Comparison of ENCODE assay signal across 1 cellular context in the genomic region with DNA sequence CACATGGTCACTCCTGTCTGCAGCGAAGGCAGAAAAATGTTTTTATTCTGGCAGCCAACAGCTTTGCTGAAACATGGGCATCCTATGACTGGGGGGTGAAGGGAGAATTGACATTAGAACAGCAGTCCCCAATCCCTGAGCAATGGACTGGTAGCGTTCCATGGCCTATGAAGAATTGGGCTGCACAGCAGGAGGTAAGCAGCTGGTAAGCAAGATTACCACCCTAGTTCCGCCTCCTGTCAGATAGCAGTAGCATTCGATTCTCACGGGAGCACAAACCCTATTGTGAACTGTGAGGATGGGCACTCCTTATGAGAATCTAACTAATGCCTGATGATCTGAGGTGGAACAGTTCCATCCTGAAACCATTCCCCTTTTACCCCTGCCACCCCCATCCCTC.
TF ChIP-seq lines count a peak whose summit lies in the region.

No MANE protein-coding gene starts in this region.

TF ChIP-seq in K562, 482 proteins besides CTCF, POLR2A, EP300 and RAD21 (continued from another document and continues in another):
- TF ChIP-seq SRF (CRISPR knock-in tag; IDR thresholded peaks at IDR 0.05): no peak
- TF ChIP-seq HMBOX1 (IDR thresholded peaks at IDR 0.05): peak; percentile 64; the same call in 1 of the 2 replicates
- no peak for TF ChIP-seq HMG20A (CRISPR knock-in tag; conservative IDR thresholded peaks at IDR 0.05)
- TF ChIP-seq ARID1B (IDR thresholded peaks at IDR 0.05): peak; percentile 66
- TF ChIP-seq DMBX1 (CRISPR knock-in tag; IDR thresholded peaks at IDR 0.05; ENCODE audit: borderline replicate concordance): peak; percentile 67
- no peak for TF ChIP-seq KDM1A (IDR thresholded peaks at IDR 0.05)
- no peak for TF ChIP-seq SNRNP70 (optimal IDR thresholded peaks at IDR 0.05; ENCODE audit: low read depth, low read length)
- no peak for TF ChIP-seq ZNF76 (CRISPR knock-in tag; IDR thresholded peaks at IDR 0.05; ENCODE audit: borderline replicate concordance)
- TF ChIP-seq KLF13 (tag; IDR thresholded peaks at IDR 0.05; ENCODE audit: borderline replicate concordance, low read depth): no peak
- peak; percentile 56; the same call in 1 of the 2 replicates for TF ChIP-seq TCF3 (CRISPR knock-in tag; IDR thresholded peaks at IDR 0.05)
- no peak; the same call in 1 of the 2 replicates for TF ChIP-seq STAT5A (IDR thresholded peaks at IDR 0.05; ENCODE audit: borderline replicate concordance, low read length)
- no peak for TF ChIP-seq XRCC3 (IDR thresholded peaks at IDR 0.05)
- no peak for TF ChIP-seq POLR3A (IDR thresholded peaks at IDR 0.05; ENCODE audit: borderline replicate concordance, extremely low read depth, insufficient read depth, insufficient read length)
- no peak for TF ChIP-seq EHMT2 (IDR thresholded peaks at IDR 0.05)
- TF ChIP-seq CEBPG (CRISPR knock-in tag; IDR thresholded peaks at IDR 0.05): no peak
- TF ChIP-seq CEBPG (tag; conservative IDR thresholded peaks at IDR 0.05 in 1 of 2, IDR thresholded peaks at IDR 0.05 in 1 of 2): no peak
- TF ChIP-seq ZNF121 (CRISPR knock-in tag; conservative IDR thresholded peaks at IDR 0.05): no peak
- no peak for TF ChIP-seq NELFE (IDR thresholded peaks at IDR 0.05; ENCODE audit: insufficient read depth, insufficient read length)
- TF ChIP-seq ARHGAP35 (IDR thresholded peaks at IDR 0.05; ENCODE audit: partially characterized antibody): no peak
- TF ChIP-seq THAP7 (CRISPR knock-in tag; IDR thresholded peaks at IDR 0.05): no peak
- TF ChIP-seq TGIF2 (CRISPR knock-in tag; IDR thresholded peaks at IDR 0.05): no peak
- TF ChIP-seq PHB2 (IDR thresholded peaks at IDR 0.05; ENCODE audit: low read depth): no peak
- no peak for TF ChIP-seq MYBL2 (IDR thresholded peaks at IDR 0.05; ENCODE audit: low read depth)
- TF ChIP-seq MYBL2 (CRISPR knock-in tag; IDR thresholded peaks at IDR 0.05; ENCODE audit: borderline replicate concordance): no peak
- no peak for TF ChIP-seq SMARCE1 (IDR thresholded peaks at IDR 0.05)
- TF ChIP-seq CBFA2T2 (conservative IDR thresholded peaks at IDR 0.05): peak; percentile 25; the same call in 1 of the 2 replicates
- TF ChIP-seq L3MBTL2 (IDR thresholded peaks at IDR 0.05): peak; percentile 26; the same call in 1 of the 2 replicates
- no peak for TF ChIP-seq JUND (IDR thresholded peaks at IDR 0.05; ENCODE audit: borderline replicate concordance, low read depth, low read length)
- TF ChIP-seq JUND (tag; IDR thresholded peaks at IDR 0.05; ENCODE audit: borderline replicate concordance, low read depth, low read length): no peak
- TF ChIP-seq DPF2 (IDR thresholded peaks at IDR 0.05): peak; percentile 48
- TF ChIP-seq SAP30 (IDR thresholded peaks at IDR 0.05; ENCODE audit: borderline replicate concordance, insufficient read depth, low read depth, low read length, poor library complexity, severe bottlenecking): no peak
- TF ChIP-seq E2F1 (CRISPR knock-in tag; IDR thresholded peaks at IDR 0.05): no peak
- TF ChIP-seq, protein P1, sequence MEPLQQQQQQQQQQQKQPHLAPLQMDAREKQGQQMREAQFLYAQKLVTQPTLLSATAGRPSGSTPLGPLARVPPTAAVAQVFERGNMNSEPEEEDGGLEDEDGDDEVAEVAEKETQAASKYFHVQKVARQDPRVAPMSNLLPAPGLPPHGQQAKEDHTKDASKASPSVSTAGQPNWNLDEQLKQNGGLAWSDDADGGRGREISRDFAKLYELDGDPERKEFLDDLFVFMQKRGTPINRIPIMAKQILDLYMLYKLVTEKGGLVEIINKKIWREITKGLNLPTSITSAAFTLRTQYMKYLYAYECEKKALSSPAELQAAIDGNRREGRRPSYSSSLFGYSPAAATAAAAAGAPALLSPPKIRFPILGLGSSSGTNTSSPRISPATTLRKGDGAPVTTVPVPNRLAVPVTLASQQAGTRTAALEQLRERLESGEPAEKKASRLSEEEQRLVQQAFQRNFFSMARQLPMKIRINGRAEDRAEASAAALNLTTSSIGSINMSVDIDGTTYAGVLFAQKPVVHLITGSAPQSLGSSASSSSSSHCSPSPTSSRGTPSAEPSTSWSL (CRISPR knock-in tag; IDR thresholded peaks at IDR 0.05; ENCODE audit: borderline replicate concordance): no peak
- no peak for TF ChIP-seq BDP1 (IDR thresholded peaks at IDR 0.05; ENCODE audit: insufficient read depth, insufficient read length)
- TF ChIP-seq IFI16 (CRISPR knock-in tag; IDR thresholded peaks at IDR 0.05): no peak
- no peak for TF ChIP-seq TFAP4 (CRISPR knock-in tag; IDR thresholded peaks at IDR 0.05; ENCODE audit: borderline replicate concordance)
- TF ChIP-seq ZNF282 (CRISPR knock-in tag; IDR thresholded peaks at IDR 0.05): no peak
- peak; percentile 61 for TF ChIP-seq ETV1 (tag; conservative IDR thresholded peaks at IDR 0.05; ENCODE audit: low read depth)
- TF ChIP-seq CBFA2T3 (IDR thresholded peaks at IDR 0.05): peak; percentile 59
- TF ChIP-seq RNF2 (IDR thresholded peaks at IDR 0.05): no peak
- TF ChIP-seq MYNN (IDR thresholded peaks at IDR 0.05): no peak
- TF ChIP-seq MYNN (CRISPR knock-in tag; IDR thresholded peaks at IDR 0.05): no peak
- no peak for TF ChIP-seq AFF1 (IDR thresholded peaks at IDR 0.05; ENCODE audit: low read depth in 1 of 2, partially characterized antibody in 2 of 2)
- TF ChIP-seq SMC3 (conservative IDR thresholded peaks at IDR 0.05; ENCODE audit: insufficient read depth, low read depth, low read length): no peak
- TF ChIP-seq BHLHE40 (IDR thresholded peaks at IDR 0.05; ENCODE audit: low read length): 0 out of 2 replicates have a peak, but pooled peaks have one; percentile 9
- TF ChIP-seq SMARCA4 (IDR thresholded peaks at IDR 0.05): 0 out of 2 replicates have a peak, but pooled peaks have one; percentile 16
- no peak for TF ChIP-seq ZNF668 (CRISPR knock-in tag; IDR thresholded peaks at IDR 0.05)
- TF ChIP-seq MCM3 (IDR thresholded peaks at IDR 0.05): no peak
- no peak for TF ChIP-seq WHSC1 (IDR thresholded peaks at IDR 0.05; ENCODE audit: low read length)
- TF ChIP-seq PBX2 (CRISPR knock-in tag; IDR thresholded peaks at IDR 0.05; ENCODE audit: low read depth): no peak
- no peak for TF ChIP-seq PBX2 (tag; conservative IDR thresholded peaks at IDR 0.05; ENCODE audit: low read depth)
- no peak for TF ChIP-seq ZNF263 (CRISPR knock-in tag; IDR thresholded peaks at IDR 0.05; ENCODE audit: borderline replicate concordance)
- TF ChIP-seq PHF8 (IDR thresholded peaks at IDR 0.05; ENCODE audit: borderline replicate concordance, low read length): no peak
- TF ChIP-seq ELK1 (CRISPR knock-in tag; IDR thresholded peaks at IDR 0.05): no peak
- no peak for TF ChIP-seq RBFOX2 (IDR thresholded peaks at IDR 0.05; ENCODE audit: low read depth, low read length)
- TF ChIP-seq MCM7 (IDR thresholded peaks at IDR 0.05): no peak
- peak; percentile 41 for TF ChIP-seq TAL1 (IDR thresholded peaks at IDR 0.05)
- TF ChIP-seq TEAD4 (IDR thresholded peaks at IDR 0.05; ENCODE audit: low read length): peak; percentile 29; the same call in 1 of the 2 replicates
- no peak for TF ChIP-seq TEAD4 (CRISPR knock-in tag; IDR thresholded peaks at IDR 0.05; ENCODE audit: borderline replicate concordance)
- no peak for TF ChIP-seq ZFP30 (CRISPR knock-in tag; IDR thresholded peaks at IDR 0.05; ENCODE audit: borderline replicate concordance)
- TF ChIP-seq, protein P2, sequence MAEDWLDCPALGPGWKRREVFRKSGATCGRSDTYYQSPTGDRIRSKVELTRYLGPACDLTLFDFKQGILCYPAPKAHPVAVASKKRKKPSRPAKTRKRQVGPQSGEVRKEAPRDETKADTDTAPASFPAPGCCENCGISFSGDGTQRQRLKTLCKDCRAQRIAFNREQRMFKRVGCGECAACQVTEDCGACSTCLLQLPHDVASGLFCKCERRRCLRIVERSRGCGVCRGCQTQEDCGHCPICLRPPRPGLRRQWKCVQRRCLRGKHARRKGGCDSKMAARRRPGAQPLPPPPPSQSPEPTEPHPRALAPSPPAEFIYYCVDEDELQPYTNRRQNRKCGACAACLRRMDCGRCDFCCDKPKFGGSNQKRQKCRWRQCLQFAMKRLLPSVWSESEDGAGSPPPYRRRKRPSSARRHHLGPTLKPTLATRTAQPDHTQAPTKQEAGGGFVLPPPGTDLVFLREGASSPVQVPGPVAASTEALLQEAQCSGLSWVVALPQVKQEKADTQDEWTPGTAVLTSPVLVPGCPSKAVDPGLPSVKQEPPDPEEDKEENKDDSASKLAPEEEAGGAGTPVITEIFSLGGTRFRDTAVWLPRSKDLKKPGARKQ (CRISPR knock-in tag; IDR thresholded peaks at IDR 0.05): no peak
